ENCODE assay signal across 7 cellular contexts in genomic region chr7:103074519-103075336, GRCh38. TPM values are rescaled to one million over a fixed set of nuclear protein-coding genes. Genes with fewer than 3 reads are reported as not detected.
DNase-seq lines count a peak whose midpoint lies in the region; ATAC-seq and TF ChIP-seq lines count a peak whose summit lies in the region.

Gene ARMC10, plus strand, starts transcription at chr7:103075140. Its CDS starts 133 bp downstream, at chr7:103075273.
Gene FBXL13, minus strand, starts transcription at chr7:103074796.

- in situ Hi-C loops in astrocyte of the spinal cord (cut with HindIII; ENCODE audit: low sequenced_read_pairs), result no loop called here

- intact Hi-C loops in sciatic nerve (cut with DNase I), result no loop called here

- TF ChIP-seq CTCF in astrocyte of the spinal cord (IDR thresholded peaks at IDR 0.05; ENCODE audit: low read depth, low read length), result no peak

- DNase-seq in NCI-H2029 (lab: John Stamatoyannopoulos, UW) (peak; percentile 93), T-helper 9 cell (peak; percentile 86), astrocyte of the spinal cord (ENCODE audit: low read depth, low spot score) (peak; percentile 89), hypothalamus (lab: John Stamatoyannopoulos, UW) (peak; percentile 46 to 98 (median 93)), sciatic nerve (ENCODE audit: low spot score) (peak; percentile 93)

- peak within 1 kb of the TSS; percentile 81 for H3K4me3 ChIP-seq in astrocyte of the spinal cord (ENCODE audit: low read depth, low read length)

- ATAC-seq in GM18511 (IDR thresholded peaks at IDR 0.05; ENCODE audit: unreplicated experiment) (peak; percentile 92), HG03025 (IDR thresholded peaks at IDR 0.05; ENCODE audit: low FRiP score, unreplicated experiment) (peak; percentile 91), sciatic nerve (peak; percentile 98)

RNA-seq across cellular contexts. Expression of gene ARMC10, which starts in this region (rescaled TPM):
- 34.4 TPM for total RNA-seq in sciatic nerve

RNA-seq across cellular contexts. Expression of gene FBXL13, which starts in this region (rescaled TPM):
- 2.5 TPM for total RNA-seq in sciatic nerve

Comparison
In these comparisons a context has a peak if more than half of its experiments do, and no peak if none do; other contexts are left out.
1. Peak in every context shown above with its lines: DNase-seq, ATAC-seq and H3K4me3 ChIP-seq.